Comparison of ENCODE assay signal across 6 cellular contexts in the genomic region with DNA sequence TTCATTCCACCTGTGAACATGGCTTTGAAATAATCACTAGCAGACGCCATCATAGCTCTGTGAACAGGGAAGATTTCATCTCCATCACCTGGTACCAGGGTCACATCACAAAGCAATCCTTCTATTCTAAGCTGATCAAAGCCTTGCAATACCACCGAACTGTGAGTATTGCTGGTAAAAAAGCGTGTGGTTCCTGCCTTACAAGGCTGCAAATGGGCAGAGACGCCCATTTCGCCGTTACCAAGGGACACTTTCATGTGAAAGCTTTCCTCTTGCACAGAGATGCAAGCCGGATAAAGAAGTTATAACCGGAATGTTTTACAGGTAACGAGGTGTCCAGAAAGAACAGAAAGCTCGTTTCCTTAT. TPM values are rescaled to one million over a fixed set of nuclear protein-coding genes. Genes with fewer than 3 reads are reported as not detected.
A peak's percentile ranks its signal among the peaks of the same experiment; 100 is the strongest.
DNase-seq lines count a peak whose midpoint lies in the region; ATAC-seq and TF ChIP-seq lines count a peak whose summit lies in the region.

No MANE protein-coding gene starts in this region.

- H3K36me3 ChIP-seq in HUES64 (ENCODE audit: insufficient read depth, low read length) (peaks cover 22% of the 10 kb centered on the region), endodermal cell (ENCODE audit: control insufficient read depth, insufficient read depth, low read length) (peaks cover 37% of the 10 kb centered on the region), skeletal muscle satellite cell (ENCODE audit: insufficient read depth, low read length) (peaks cover 24% of the 10 kb centered on the region)

- TF ChIP-seq CTCF in endodermal cell (conservative IDR thresholded peaks at IDR 0.05), result no peak

- peaks cover 28% of the 10 kb centered on the region for H3K4me1 Mint-ChIP-seq in endodermal cell

- H3K9me3 ChIP-seq in HUES64 (ENCODE audit: insufficient read depth, low read depth, low read length) (no peaks in the 10 kb centered on the region), endodermal cell (ENCODE audit: control insufficient read depth, low read length) (no peaks in the 10 kb centered on the region), skeletal muscle satellite cell (replicated peaks; ENCODE audit: low read length) (no peaks in the 10 kb centered on the region)

- H3K4me3 ChIP-seq in HUES64 (ENCODE audit: low read length) (peak overlapping the region; percentile 96), endodermal cell (ENCODE audit: low read length) (peak overlapping the region; percentile 89), skeletal muscle satellite cell (ENCODE audit: low read length) (peak overlapping the region; percentile 85)

- H3K4me3 Mint-ChIP-seq in endodermal cell, result peak overlapping the region; percentile 90

- H3K36me3 Mint-ChIP-seq in endodermal cell (ENCODE audit: low read depth), result peaks cover 21% of the 10 kb centered on the region

- H3K27me3 Mint-ChIP-seq in endodermal cell (ENCODE audit: insufficient read depth), result peaks cover 13% of the 10 kb centered on the region

- ATAC-seq in GM19351 (IDR thresholded peaks at IDR 0.05; ENCODE audit: unreplicated experiment), result peak; percentile 27
- no peak for ATAC-seq in HG02763 (IDR thresholded peaks at IDR 0.05; ENCODE audit: unreplicated experiment)

- peak overlapping the region; percentile 80 for H3K4me2 ChIP-seq in skeletal muscle satellite cell (ENCODE audit: low read length)

- H3K9ac ChIP-seq in HUES64 (ENCODE audit: low read depth, low read length), result peak overlapping the region; percentile 97
- peak overlapping the region; percentile 91 for H3K9ac ChIP-seq in endodermal cell (ENCODE audit: extremely low read depth, low read length, poor library complexity, severe bottlenecking)
- peak overlapping the region; percentile 97 for H3K9ac ChIP-seq in skeletal muscle satellite cell (ENCODE audit: low read depth, low read length)

- H3K4me1 ChIP-seq in HUES64 (ENCODE audit: insufficient read depth, low read length), result peaks cover 12% of the 10 kb centered on the region; the same call in 1 of the 2 replicates
- H3K4me1 ChIP-seq in endodermal cell (ENCODE audit: control insufficient read depth, insufficient read depth, low read length), result peaks cover 7% of the 10 kb centered on the region
- peaks cover 32% of the 10 kb centered on the region for H3K4me1 ChIP-seq in skeletal muscle satellite cell (ENCODE audit: control insufficient read depth, insufficient read depth, low read length)

- H3K27me3 ChIP-seq in HUES64 (ENCODE audit: insufficient read depth, low read length) (no peaks in the 10 kb centered on the region), endodermal cell (ENCODE audit: control insufficient read depth, insufficient read depth, low read length, poor library complexity, severe bottlenecking) (peaks cover 11% of the 10 kb centered on the region), skeletal muscle satellite cell (ENCODE audit: control insufficient read depth, insufficient read depth, low read length) (peaks cover 6% of the 10 kb centered on the region)

- WGBS in HUES64, result 5% methylated on average over 10 of the region's 10 CpGs
- 6 to 9% methylated on average over 7 to 10 of the region's 10 CpGs for WGBS in endodermal cell (ENCODE audit: insufficient coverage in 1 of 2, insufficient read length in 1 of 2), 2 experiments

- peak overlapping the region; percentile 93 for H3K27ac Mint-ChIP-seq in endodermal cell

- H3K27ac ChIP-seq in HUES64 (ENCODE audit: low read depth, low read length) (peak overlapping the region; percentile 82), endodermal cell (ENCODE audit: low read depth, low read length) (peak overlapping the region; percentile 79)

- no peak for DNase-seq in endodermal cell
- no peak for DNase-seq in NCI-H2171 treated with DMSO at 0.1 percent for 48 hours (lab: John Stamatoyannopoulos, UW)

- H3K9me3 Mint-ChIP-seq in endodermal cell, result no peaks in the 10 kb centered on the region

RNA-seq across cellular contexts. Expression of a gene that starts 0.6 kb away (rescaled TPM):
- polyA plus RNA-seq in HUES64 (2013, experiment 1 of 2), result 14.4 TPM
- polyA plus RNA-seq in HUES64 (2013, experiment 2 of 2), result 16.5 TPM
- total RNA-seq in endodermal cell, result 10 to 100 TPM; 24.6 to 32.0 TPM
- 32.7 TPM for polyA plus RNA-seq in endodermal cell (2013, experiment 1 of 2)
- polyA plus RNA-seq in endodermal cell (2013, experiment 2 of 2), result 31.5 TPM
- total RNA-seq in skeletal muscle satellite cell (2012; rRNA removed), result 31.0 and 33.5 TPM in 2 replicates

RNA-seq across cellular contexts. Expression of a gene that starts 16.1 kb away (rescaled TPM):
- not detected for polyA plus RNA-seq in HUES64 (2013, experiment 1 of 2)
- polyA plus RNA-seq in HUES64 (2013, experiment 2 of 2), result not detected
- not detected for total RNA-seq in endodermal cell
- not detected for polyA plus RNA-seq in endodermal cell (2013, experiment 1 of 2)
- polyA plus RNA-seq in endodermal cell (2013, experiment 2 of 2), result not detected
- total RNA-seq in skeletal muscle satellite cell (2012; rRNA removed), result not detected in 2 replicates

RNA-seq across cellular contexts. Expression of a gene that starts 29.5 kb away (rescaled TPM):
- not detected for polyA plus RNA-seq in HUES64 (2013, experiment 1 of 2)
- polyA plus RNA-seq in HUES64 (2013, experiment 2 of 2), result not detected
- total RNA-seq in endodermal cell, result not detected
- polyA plus RNA-seq in endodermal cell (2013, experiment 1 of 2), result not detected
- not detected for polyA plus RNA-seq in endodermal cell (2013, experiment 2 of 2)
- total RNA-seq in skeletal muscle satellite cell (2012; rRNA removed), result not detected in 2 replicates

RNA-seq across cellular contexts. Expression of a gene that starts 33.3 kb away (rescaled TPM):
- not detected for polyA plus RNA-seq in HUES64 (2013, experiment 1 of 2)
- not detected for polyA plus RNA-seq in HUES64 (2013, experiment 2 of 2)
- total RNA-seq in endodermal cell, result not detected
- not detected for polyA plus RNA-seq in endodermal cell (2013, experiment 1 of 2)
- not detected for polyA plus RNA-seq in endodermal cell (2013, experiment 2 of 2)
- not detected in 2 replicates for total RNA-seq in skeletal muscle satellite cell (2012; rRNA removed)

RNA-seq across cellular contexts. Expression of a gene that starts 50.6 kb away (rescaled TPM):
- polyA plus RNA-seq in HUES64 (2013, experiment 1 of 2), result not detected
- polyA plus RNA-seq in HUES64 (2013, experiment 2 of 2), result not detected
- not detected for total RNA-seq in endodermal cell
- not detected for polyA plus RNA-seq in endodermal cell (2013, experiment 1 of 2)
- not detected for polyA plus RNA-seq in endodermal cell (2013, experiment 2 of 2)
- not detected in 2 replicates for total RNA-seq in skeletal muscle satellite cell (2012; rRNA removed)
